ENCODE assay signal across 29 cellular contexts in genomic region chr3:139607981-139608380, GRCh38.
"Had no signal": no experiment of that assay in that cellular context is flagged by ENCODE, and none has a peak within 500 bp of the region (broad histone marks: within the 10 kb centered on the region; RNA-seq: fewer than 3 reads in every experiment).

No MANE protein-coding gene starts in this region.

- H3K27ac Mint-ChIP-seq: natural killer cell; nephron; neural progenitor cell; progenitor cell of endocrine pancreas; stimulated activated effector memory CD8-positive, alpha-beta T cell treated with anti-CD3 and anti-CD28 coated beads, Interleukin-12 subunit alpha, Interleukin-12 subunit beta, amount 100 ng/mL, for 72 hours; stimulated activated naive B cell treated with anti-CD40 and anti-IgM and Interleukin-4, amounts not matched to agents 10 μg/mL and 1 μg/mL and 100 μg/mL, for 72 hours; type B pancreatic cell had no signal

- H3K9ac ChIP-seq: neural progenitor cell, parathyroid adenoma had no signal

- H3K4me1 ChIP-seq: neural progenitor cell, parathyroid adenoma, psoas muscle, right lobe of liver, sigmoid colon, suprapubic skin, testis, tibial artery, upper lobe of right lung, uterus had no signal

- H3K4me2 ChIP-seq: neural progenitor cell had no signal

- H3K27me3 Mint-ChIP-seq: progenitor cell of endocrine pancreas; stimulated activated naive B cell treated with anti-CD40 and anti-IgM and Interleukin-4, amounts not matched to agents 10 μg/mL and 1 μg/mL and 100 μg/mL, for 72 hours; stimulated activated naive CD8-positive, alpha-beta T cell treated with anti-CD3 and anti-CD28 coated beads, Interleukin-15, amount 100 ng/mL, for 72 hours; type B pancreatic cell had no signal

- H3K9me3 ChIP-seq: ovary, psoas muscle, right lobe of liver, sigmoid colon, suprapubic skin, testis, tibial artery, transverse colon, upper lobe of right lung, uterus had no signal

- DNase-seq: natural killer cell; occipital lobe; ovary; posterior cingulate gyrus; psoas muscle; right cardiac atrium; right lobe of liver; sigmoid colon; small intestine; stimulated activated CD4-positive, alpha-beta T cell treated with anti-CD3 and anti-CD28 coated beads, Interleukin-15, amount 100 ng/mL, for 24 hours; stimulated activated CD4-positive, alpha-beta T cell treated with anti-CD3 and anti-CD28 coated beads, Interleukin-2, amount 100 ng/mL, for 24 hours; stimulated activated CD4-positive, alpha-beta T cell treated with anti-CD3 and anti-CD28 coated beads, Interleukin-2, amount 100 ng/mL, for 48 hours; stimulated activated CD4-positive, alpha-beta T cell treated with anti-CD3 and anti-CD28 coated beads, Interleukin-4, amount 100 ng/mL, for 24 hours; stimulated activated naive B cell treated with anti-CD40 and anti-IgM and Interleukin-4, amounts not matched to agents 10 μg/mL and 1 μg/mL and 100 μg/mL, for 72 hours; stimulated activated naive CD8-positive, alpha-beta T cell treated with anti-CD3 and anti-CD28 coated beads, Interleukin-15, amount 100 ng/mL, for 72 hours; stimulated activated naive CD8-positive, alpha-beta T cell treated with anti-CD3 and anti-CD28 coated beads, Interleukin-15, Interleukin-2, amounts not matched to agents 100 U/mL and 50 U/mL, for 24 hours; substantia nigra; testis; tibial artery; transverse colon; upper lobe of right lung; uterus had no signal

- H3K27ac ChIP-seq: neural progenitor cell, ovary, parathyroid adenoma, psoas muscle, right lobe of liver, sigmoid colon, suprapubic skin, testis, tibial artery, transverse colon, upper lobe of right lung, uterus had no signal

- H3K36me3 Mint-ChIP-seq: natural killer cell; neural progenitor cell; stimulated activated effector memory CD8-positive, alpha-beta T cell treated with anti-CD3 and anti-CD28 coated beads, Interleukin-12 subunit alpha, Interleukin-12 subunit beta, amount 100 ng/mL, for 72 hours; stimulated activated naive B cell treated with anti-CD40 and anti-IgM and Interleukin-4, amounts not matched to agents 10 μg/mL and 1 μg/mL and 100 μg/mL, for 72 hours had no signal

- H3K4me1 Mint-ChIP-seq: natural killer cell; neural progenitor cell; stimulated activated effector memory CD8-positive, alpha-beta T cell treated with anti-CD3 and anti-CD28 coated beads, Interleukin-12 subunit alpha, Interleukin-12 subunit beta, amount 100 ng/mL, for 72 hours; stimulated activated naive B cell treated with anti-CD40 and anti-IgM and Interleukin-4, amounts not matched to agents 10 μg/mL and 1 μg/mL and 100 μg/mL, for 72 hours; stimulated activated naive CD8-positive, alpha-beta T cell treated with anti-CD3 and anti-CD28 coated beads, Interleukin-15, amount 100 ng/mL, for 72 hours had no signal

- H3K4me3 ChIP-seq: neural progenitor cell, ovary, psoas muscle, right lobe of liver, sigmoid colon, suprapubic skin, testis, tibial artery, transverse colon, upper lobe of right lung, uterus had no signal

- H2AFZ ChIP-seq: neural progenitor cell, parathyroid adenoma had no signal

- ATAC-seq: natural killer cell; psoas muscle; right cardiac atrium; right lobe of liver; stimulated activated effector memory CD8-positive, alpha-beta T cell treated with anti-CD3 and anti-CD28 coated beads, Interleukin-12 subunit alpha, Interleukin-12 subunit beta, amount 100 ng/mL, for 72 hours; stimulated activated naive B cell treated with anti-CD40 and anti-IgM and Interleukin-4, amounts not matched to agents 10 μg/mL and 1 μg/mL and 100 μg/mL, for 72 hours; stimulated activated naive CD8-positive, alpha-beta T cell treated with anti-CD3 and anti-CD28 coated beads, Interleukin-15, amount 100 ng/mL, for 72 hours; stimulated activated naive CD8-positive, alpha-beta T cell treated with anti-CD3 and anti-CD28 coated beads, Interleukin-15, Interleukin-2, amounts not matched to agents 100 U/mL and 50 U/mL, for 24 hours; upper lobe of right lung had no signal

- H3K79me2 ChIP-seq: parathyroid adenoma had no signal

- H3K27me3 ChIP-seq: neural progenitor cell, ovary, right lobe of liver, sigmoid colon, suprapubic skin, testis, tibial artery, transverse colon, upper lobe of right lung, uterus had no signal

- H3K36me3 ChIP-seq: neural progenitor cell, ovary, right lobe of liver, sigmoid colon, suprapubic skin, tibial artery, transverse colon, upper lobe of right lung, uterus had no signal

- H3K4me3 Mint-ChIP-seq: natural killer cell; nephron; neural progenitor cell; stimulated activated effector memory CD8-positive, alpha-beta T cell treated with anti-CD3 and anti-CD28 coated beads, Interleukin-12 subunit alpha, Interleukin-12 subunit beta, amount 100 ng/mL, for 72 hours; stimulated activated naive B cell treated with anti-CD40 and anti-IgM and Interleukin-4, amounts not matched to agents 10 μg/mL and 1 μg/mL and 100 μg/mL, for 72 hours; stimulated activated naive CD8-positive, alpha-beta T cell treated with anti-CD3 and anti-CD28 coated beads, Interleukin-15, amount 100 ng/mL, for 72 hours; type B pancreatic cell had no signal

- FAIRE-seq: small intestine had no signal

- H3K9me3 Mint-ChIP-seq: nephron; neural progenitor cell; stimulated activated naive B cell treated with anti-CD40 and anti-IgM and Interleukin-4, amounts not matched to agents 10 μg/mL and 1 μg/mL and 100 μg/mL, for 72 hours; type B pancreatic cell had no signal
